ENCODE assay signal across 8 cellular contexts in the genomic region with DNA sequence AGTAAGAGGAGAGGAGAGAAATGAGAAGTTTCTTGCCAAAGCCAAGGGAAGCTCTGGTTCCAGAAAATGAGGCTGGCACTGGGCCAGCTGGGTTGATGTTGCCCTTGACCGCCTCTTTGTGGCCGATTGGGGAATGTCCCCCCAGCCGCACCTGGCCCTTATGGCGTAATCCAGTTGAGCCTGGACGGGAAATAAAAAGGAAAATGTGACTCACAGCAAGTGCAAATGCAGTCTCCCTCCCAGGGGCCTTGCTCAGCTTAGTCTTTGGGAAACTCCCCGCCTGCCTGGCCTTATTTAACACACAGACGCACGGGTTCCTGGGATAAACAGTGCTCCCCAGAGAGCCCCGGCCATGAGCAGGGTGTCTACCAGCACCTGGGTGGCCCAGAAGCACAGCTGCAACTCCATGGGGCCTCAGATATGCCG.
DNase-seq lines count a peak whose midpoint lies in the region; ATAC-seq and TF ChIP-seq lines count a peak whose summit lies in the region.

No MANE protein-coding gene starts in this region.

- peak overlapping the region; percentile 79 for H2AFZ ChIP-seq in PC-3 (ENCODE audit: low read length)

- CTCF ChIA-PET in PC-3 (lab: Charles Lee), result no interaction called here

- H3K9me2 ChIP-seq in PC-3 (replicated peaks; ENCODE audit: low read length), result no peaks in the 10 kb centered on the region

- no peaks in the 10 kb centered on the region for H3K79me2 ChIP-seq in PC-3 (ENCODE audit: low read length)

- 17% methylated on average over 7 of the region's 10 CpGs for WGBS in right lobe of liver (ENCODE audit: insufficient coverage, low coverage, low lambda C conversion rate, missing lambda C conversion rate)

- H3K4me3 ChIP-seq in PC-3 (ENCODE audit: low read length), result no peak overlapping the region
- no peak overlapping the region for H3K4me3 ChIP-seq in colonic mucosa
- H3K4me3 ChIP-seq in right lobe of liver, result no peak overlapping the region

- H3K27me3 ChIP-seq in PC-3 (ENCODE audit: low read length), result no peaks in the 10 kb centered on the region
- H3K27me3 ChIP-seq in colonic mucosa, result no peaks in the 10 kb centered on the region
- no peaks in the 10 kb centered on the region for H3K27me3 ChIP-seq in right lobe of liver

- DNase-seq in NCI-H2196 (lab: John Stamatoyannopoulos, UW; ENCODE audit: unreplicated experiment) (peak; percentile 31), NCI-H2196 treated with DMSO at 0.1 percent for 48 hours (lab: John Stamatoyannopoulos, UW; ENCODE audit: unreplicated experiment) (no peak), PC-3 (peak; percentile 93), colonic mucosa (peak; percentile 91), right lobe of liver (peak; percentile 62 to 65 (median 62))
- DNase-seq in stimulated activated naive CD8-positive, alpha-beta T cell treated with anti-CD3 and anti-CD28 coated beads, Interleukin-15, Interleukin-2, amounts not matched to agents 100 U/mL and 50 U/mL, for 24 hours, result peak; percentile 62

- H3K4me1 ChIP-seq in PC-3 (ENCODE audit: insufficient read depth, low read length) (peaks cover 12% of the 10 kb centered on the region), colonic mucosa (peaks cover 5% of the 10 kb centered on the region), right lobe of liver (no peaks in the 10 kb centered on the region)

- peak overlapping the region; percentile 74 for H3K27ac ChIP-seq in PC-3 (ENCODE audit: low read length)
- peak overlapping the region; percentile 18 for H3K27ac ChIP-seq in colonic mucosa
- no peak overlapping the region for H3K27ac ChIP-seq in right lobe of liver

- no TSS peak for BruUV-seq in PC-3 (replicated peaks; lab: Mats Ljungman, UMichigan)

- H3K9ac ChIP-seq in PC-3 (ENCODE audit: low read length) (peak overlapping the region; percentile 61), colonic mucosa (ENCODE audit: low read depth in 2 of 2, low read length in 2 of 2) (peak overlapping the region in 1 of 2 donors; percentile 29)

- peak overlapping the region; percentile 66 for H3K4me2 ChIP-seq in PC-3 (ENCODE audit: low read length)

- H4K20me1 ChIP-seq in PC-3 (ENCODE audit: low read length), result no peaks in the 10 kb centered on the region

- POLR2A ChIA-PET in PC-3 (lab: Charles Lee; ENCODE audit: unreplicated experiment), result no interaction called here

- H3K9me3 ChIP-seq in PC-3 (ENCODE audit: low read length) (no peaks in the 10 kb centered on the region), colonic mucosa (no peaks in the 10 kb centered on the region), right lobe of liver (no peaks in the 10 kb centered on the region)

- ATAC-seq in GM19468 (IDR thresholded peaks at IDR 0.05; ENCODE audit: extremely low read depth, unreplicated experiment), result peak; percentile 72
- ATAC-seq in HG03460 (IDR thresholded peaks at IDR 0.05; ENCODE audit: unreplicated experiment), result peak; percentile 84
- ATAC-seq in PC-3, result peak; percentile 98
- ATAC-seq in right lobe of liver, result peak; percentile 58 to 95 (median 72)
- peak; percentile 55 for ATAC-seq in stimulated activated naive CD8-positive, alpha-beta T cell treated with anti-CD3 and anti-CD28 coated beads, Interleukin-15, Interleukin-2, amounts not matched to agents 100 U/mL and 50 U/mL, for 24 hours

- intact Hi-C loops in PC-3 (cut with micrococcal nuclease) (no loop called here), colonic mucosa (cut with DNase I) (no loop called here), right lobe of liver (cut with DNase I) (no loop called here)

- TF ChIP-seq POLR2A in right lobe of liver (IDR thresholded peaks at IDR 0.05), result no peak

- TF ChIP-seq CTCF in PC-3 (conservative IDR thresholded peaks at IDR 0.05; ENCODE audit: low read depth, low read length) (peak; percentile 63), colonic mucosa (IDR thresholded peaks at IDR 0.05) (peak; percentile 52), right lobe of liver (IDR thresholded peaks at IDR 0.05) (peak; percentile 12 to 30 (median 17))

- H3F3A ChIP-seq in PC-3 (ENCODE audit: low read length, unreplicated experiment), result no peaks in the 10 kb centered on the region

- H3K36me3 ChIP-seq in PC-3 (ENCODE audit: low read depth, low read length), result no peaks in the 10 kb centered on the region
- H3K36me3 ChIP-seq in colonic mucosa, result no peaks in the 10 kb centered on the region
- no peaks in the 10 kb centered on the region for H3K36me3 ChIP-seq in right lobe of liver

Comparison
In these comparisons a context has a peak if more than half of its experiments do, and no peak if none do; other contexts are left out.
1. H3K27ac ChIP-seq: peak in PC-3 (single experiment) and colonic mucosa (single experiment); none in right lobe of liver (0 of 3).
2. Peak in every context shown above with its lines, with median percentiles within 50 percentile points of each other: ATAC-seq and CTCF ChIP-seq.